ENCODE assay signal across 21 cellular contexts in the genomic region with DNA sequence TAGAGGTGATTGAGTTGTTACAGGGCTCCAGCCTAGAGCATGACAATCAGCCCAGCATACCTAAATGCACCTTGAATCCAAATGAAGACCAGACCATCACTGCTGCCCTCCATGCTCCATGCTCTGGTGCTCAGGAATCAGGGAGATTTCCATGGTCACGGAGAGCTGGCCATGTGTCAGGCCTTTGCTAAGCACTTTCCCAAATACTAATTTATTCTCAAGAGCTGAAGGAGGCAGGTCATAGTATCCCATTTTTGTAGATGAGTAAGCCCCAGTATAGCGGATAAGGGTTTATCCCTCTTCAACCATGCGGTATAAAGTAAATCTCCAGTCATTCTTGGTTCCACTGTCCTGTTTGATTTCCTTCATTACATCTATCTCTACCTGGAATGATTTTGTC.
DNase-seq lines count a peak whose midpoint lies in the region; ATAC-seq and TF ChIP-seq lines count a peak whose summit lies in the region.
"Had no signal": no experiment of that assay in that cellular context is flagged by ENCODE, and none has a peak within 500 bp of the region (broad histone marks: within the 10 kb centered on the region; RNA-seq: fewer than 3 reads in every experiment).

No MANE protein-coding gene starts in this region.

- no peak for TF ChIP-seq POLR2A in breast epithelium (IDR thresholded peaks at IDR 0.05)

- CTCF ChIA-PET in MCF 10A (lab: Yijun Ruan, JAX), result interaction anchor here (1.1 to 1.4 kb wide), 2 partner anchors 9 to 11 kb away, joined by 3 to 7 read pairs; no protein-coding TSS in a partner anchor

- peaks cover 13% of the 10 kb centered on the region for H3K9me3 Mint-ChIP-seq in MCF 10A (ENCODE audit: unreplicated experiment)

- no peaks in the 10 kb centered on the region for H3K27me3 Mint-ChIP-seq in MCF 10A (ENCODE audit: insufficient read depth, unreplicated experiment)
- H3K27me3 Mint-ChIP-seq: B cell had no signal

- POLR2A ChIA-PET in MCF 10A (lab: Yijun Ruan, JAX), result interaction anchor here (0.9 to 6.3 kb wide), 2 partner anchors 10 to 15 kb away, joined by 3 to 52 read pairs; no protein-coding TSS in a partner anchor

- no peak overlapping the region for H3K4me3 ChIP-seq in breast epithelium
- H3K4me3 ChIP-seq in H7 (ENCODE audit: insufficient read depth, low read depth, low read length), result no peak overlapping the region
- H3K4me3 ChIP-seq: A549; BLaER1 treated with 17β-estradiol and CSF1 and Interleukin-3, amounts not matched to agents 10 nM and 100 nM had no signal

- no peaks in the 10 kb centered on the region for H3K27me3 ChIP-seq in breast epithelium
- no peaks in the 10 kb centered on the region for H3K27me3 ChIP-seq in H7 (ENCODE audit: control insufficient read depth, insufficient read depth, low read length)
- H3K27me3 ChIP-seq: BLaER1 treated with 17β-estradiol and CSF1 and Interleukin-3, amounts not matched to agents 10 nM and 100 nM had no signal

- DNase-seq in MCF 10A (ENCODE audit: unreplicated experiment), result no peak
- no peak for DNase-seq in breast epithelium (ENCODE audit: low spot score in 2 of 2)
- peak; percentile 6 for DNase-seq in glomerular visceral epithelial cell (ENCODE audit: extremely low spot score)
- DNase-seq in left kidney (ENCODE audit: low read depth, low spot score), result peak; percentile 32
- peak; percentile 11 for DNase-seq in renal cortical epithelial cell (ENCODE audit: low read depth)
- no peak for DNase-seq in H7
- no peak for DNase-seq in hypothalamus (lab: John Stamatoyannopoulos, UW)
- DNase-seq: AML-193; Caco-2; CD4-positive, alpha-beta T cell; CD8-positive, alpha-beta T cell; DMS 273 treated with DMSO at 0.1 percent for 48 hours; DMS153; DMS79 treated with DMSO at 0.1 percent for 48 hours; GF-D8 had no signal

- no peak overlapping the region for H3K27ac ChIP-seq in breast epithelium
- H3K27ac ChIP-seq: 22Rv1; BLaER1 treated with 17β-estradiol and CSF1 and Interleukin-3, amounts not matched to agents 10 nM and 100 nM; C4-2B had no signal

- no peaks in the 10 kb centered on the region for H3K36me3 Mint-ChIP-seq in MCF 10A (ENCODE audit: insufficient read depth, unreplicated experiment)
- H3K36me3 Mint-ChIP-seq: CD8-positive, alpha-beta T cell had no signal

- H3K4me3 Mint-ChIP-seq in MCF 10A (ENCODE audit: unreplicated experiment), result no peak overlapping the region
- H3K4me3 Mint-ChIP-seq: B cell; CD4-positive, alpha-beta T cell; CD8-positive, alpha-beta T cell had no signal

- peak overlapping the region; percentile 28 for H3K27ac Mint-ChIP-seq in MCF 10A (ENCODE audit: low read depth, unreplicated experiment)
- H3K27ac Mint-ChIP-seq: B cell; CD4-positive, alpha-beta T cell; CD8-positive, alpha-beta T cell had no signal

- intact Hi-C loops in MCF 10A (cut with micrococcal nuclease) (loop anchor here (10.0 kb wide), 1 partner anchor 231 kb away; no protein-coding TSS in a partner anchor), breast epithelium (cut with DNase I; ENCODE audit: low total_unique reads) (no loop called here)

- BruUV-seq in MCF 10A (replicated peaks; lab: Mats Ljungman, UMichigan), result no TSS peak

- H3K4me1 ChIP-seq in breast epithelium, result no peaks in the 10 kb centered on the region
- H3K4me1 ChIP-seq: BLaER1 treated with 17β-estradiol and CSF1 and Interleukin-3, amounts not matched to agents 10 nM and 100 nM; Caco-2 had no signal

- H3K9me3 ChIP-seq in breast epithelium, result no peaks in the 10 kb centered on the region
- H3K9me3 ChIP-seq: A549, Caco-2 had no signal

- no peaks in the 10 kb centered on the region for H3K36me3 ChIP-seq in breast epithelium
- H3K36me3 ChIP-seq in H7 (replicated peaks; ENCODE audit: control insufficient read depth, insufficient read depth, low read length), result no peaks in the 10 kb centered on the region
- H3K36me3 ChIP-seq: BLaER1 treated with 17β-estradiol and CSF1 and Interleukin-3, amounts not matched to agents 10 nM and 100 nM had no signal

- peaks cover 30% of the 10 kb centered on the region for H3K4me1 Mint-ChIP-seq in MCF 10A (ENCODE audit: insufficient read depth, unreplicated experiment)
- H3K4me1 Mint-ChIP-seq: B cell had no signal

- no peak for ATAC-seq in HG02870 (IDR thresholded peaks at IDR 0.05; ENCODE audit: unreplicated experiment)
- ATAC-seq: A549; CD8-positive, alpha-beta T cell had no signal

- TF ChIP-seq CTCF in MCF 10A (IDR thresholded peaks at IDR 0.05; ENCODE audit: unreplicated experiment) (no peak), breast epithelium (IDR thresholded peaks at IDR 0.05) (no peak)

Comparison
In these comparisons a context has a peak if more than half of its experiments do, and no peak if none do; other contexts are left out.
1. DNase-seq: peak in glomerular visceral epithelial cell (single experiment), left kidney (single experiment) and renal cortical epithelial cell (single experiment); none in MCF 10A (single experiment), breast epithelium (0 of 2), H7 (single experiment) and hypothalamus (0 of 51).